ENCODE assay signal across 27 cellular contexts in the genomic region with DNA sequence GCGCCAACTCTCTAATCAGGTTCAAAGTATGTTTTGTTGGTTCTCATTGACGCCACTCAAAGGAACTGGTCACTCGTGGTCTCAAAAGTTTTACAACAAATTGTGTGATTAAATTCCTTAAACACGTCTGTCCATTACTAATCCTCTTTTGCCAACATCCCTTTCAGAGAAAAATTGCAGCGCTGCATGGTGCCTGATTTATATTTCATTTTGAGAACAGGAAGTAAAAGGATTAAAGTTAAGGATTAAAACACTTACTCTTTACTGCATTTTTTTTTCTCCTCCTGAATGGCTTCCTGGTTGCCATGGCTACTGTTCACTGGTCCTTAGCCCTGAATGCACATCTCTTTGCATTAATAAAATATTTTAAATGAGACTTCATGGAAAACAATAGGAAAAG.
DNase-seq lines count a peak whose midpoint lies in the region; ATAC-seq, FAIRE-seq and TF ChIP-seq lines count a peak whose summit lies in the region.
"Had no signal": no experiment of that assay in that cellular context is flagged by ENCODE, and none has a peak within 500 bp of the region (broad histone marks: within the 10 kb centered on the region; RNA-seq: fewer than 3 reads in every experiment).

No MANE protein-coding gene starts in this region.

- H4K20me1 ChIP-seq in neural progenitor cell (ENCODE audit: low read depth) = no peaks in the 10 kb centered on the region

- H3K27ac ChIP-seq in brain microvascular endothelial cell (peak overlapping the region; percentile 36), neural progenitor cell (peak overlapping the region; percentile 8)
- H3K27ac ChIP-seq: lower lobe of right lung, PC-9, transverse colon had no signal

- no peak for ATAC-seq in left colon
- ATAC-seq: activated CD4-positive, CD25-positive, alpha-beta regulatory T cell treated with anti-CD3 and anti-CD28 coated beads, Interleukin-2, amount 50 U/mL, for 24 hours; lower lobe of right lung; mucosa of descending colon had no signal

- H3K4me3 Mint-ChIP-seq in neural progenitor cell = peak overlapping the region; percentile 70
- H3K4me3 Mint-ChIP-seq: activated CD4-positive, alpha-beta memory T cell treated with anti-CD3 and anti-CD28 coated beads, Interleukin-2, amount 10 ng/mL, durations not matched to agents 7 days and 5 days; CD4-positive, alpha-beta T cell; nephron progenitor cell had no signal

- H3K36me3 ChIP-seq in HAP-1 (replicated peaks) = no peaks in the 10 kb centered on the region
- no peaks in the 10 kb centered on the region for H3K36me3 ChIP-seq in brain microvascular endothelial cell (replicated peaks)
- peaks cover 4% of the 10 kb centered on the region for H3K36me3 ChIP-seq in neural progenitor cell
- H3K36me3 ChIP-seq: lower lobe of right lung, transverse colon had no signal

- peaks cover 5% of the 10 kb centered on the region for H3K27me3 Mint-ChIP-seq in neural progenitor cell (ENCODE audit: insufficient read depth, low read depth)
- H3K27me3 Mint-ChIP-seq: CD4-positive, alpha-beta T cell had no signal

- H3K4me3 ChIP-seq in HAP-1 = no peak overlapping the region
- no peak overlapping the region for H3K4me3 ChIP-seq in brain microvascular endothelial cell (ENCODE audit: low read depth, low read length)
- no peak overlapping the region for H3K4me3 ChIP-seq in neural progenitor cell
- H3K4me3 ChIP-seq: lower lobe of right lung, mucosa of descending colon, PC-9, transverse colon had no signal

- intact Hi-C loops in left colon (cut with DNase I, micrococcal nuclease) = no loop called here

- no peak overlapping the region for H3K4me2 ChIP-seq in neural progenitor cell
- H3K4me2 ChIP-seq: PC-9 had no signal

- H3K4me1 ChIP-seq in HAP-1 = peaks cover 66% of the 10 kb centered on the region
- peaks cover 38% of the 10 kb centered on the region for H3K4me1 ChIP-seq in neural progenitor cell
- H3K4me1 ChIP-seq: lower lobe of right lung had no signal

- TF ChIP-seq CTCF in brain microvascular endothelial cell (IDR thresholded peaks at IDR 0.05; ENCODE audit: low read depth, low read length, missing control alignments) = no peak
- no peak for TF ChIP-seq CTCF in neural progenitor cell (IDR thresholded peaks at IDR 0.05)

- DNase-seq in HAP-1 (ENCODE audit: low spot score in 2 of 2) (peak; percentile 78 to 96), NCI-H69 (lab: John Stamatoyannopoulos, UW) (peak; percentile 17), brain microvascular endothelial cell (no peak), neural progenitor cell (ENCODE audit: low spot score) (no peak), H54 (ENCODE audit: insufficient read length, low spot score) (no peak), hypothalamus (lab: John Stamatoyannopoulos, UW) (no peak), left colon (no peak)
- DNase-seq: activated CD4-positive, alpha-beta memory T cell treated with anti-CD3 and anti-CD28 coated beads, Interleukin-2, amount 10 ng/mL, durations not matched to agents 7 days and 5 days; CD4-positive, alpha-beta T cell; DMS 273 treated with DMSO at 0.1 percent for 48 hours; GOT3; Kasumi-1; lower lobe of right lung; mucosa of descending colon; NCI-H1048; NCI-H1694 treated with DMSO at 0.1 percent for 48 hours; nephron progenitor cell; PC-9; SHP77 treated with DMSO at 0.1 percent for 48 hours; stimulated activated CD8-positive, alpha-beta memory T cell treated with anti-CD3 and anti-CD28 coated beads, Interleukin-4, amount 100 ng/mL, for 48 hours; SW 1271; transverse colon had no signal

- FAIRE-seq in H54 (lab: Jason Lieb, UNC) = no peak
- FAIRE-seq: colon, GM18507, islet of Langerhans had no signal

- H3F3A ChIP-seq in neural progenitor cell (ENCODE audit: low read depth) = peaks cover 25% of the 10 kb centered on the region

- peaks cover 11% of the 10 kb centered on the region for H3K9me3 Mint-ChIP-seq in neural progenitor cell
- H3K9me3 Mint-ChIP-seq: activated CD4-positive, alpha-beta memory T cell treated with anti-CD3 and anti-CD28 coated beads, Interleukin-2, amount 10 ng/mL, durations not matched to agents 7 days and 5 days; CD4-positive, alpha-beta T cell had no signal

- H3K9me3 ChIP-seq in HAP-1 (no peaks in the 10 kb centered on the region), neural progenitor cell (ENCODE audit: low read depth) (no peaks in the 10 kb centered on the region)
- H3K9me3 ChIP-seq: lower lobe of right lung, mucosa of descending colon, transverse colon had no signal

- in situ Hi-C loops in HAP-1 (cut with MboI; ENCODE audit: low sequenced_read_pairs) (no loop called here), brain microvascular endothelial cell (cut with HindIII; ENCODE audit: low pct_ligation_motif_present, low sequenced_read_pairs) (no loop called here)

- no peaks in the 10 kb centered on the region for H3K79me2 ChIP-seq in neural progenitor cell (ENCODE audit: low read depth)

- peak overlapping the region; percentile 100 for H3K27ac Mint-ChIP-seq in neural progenitor cell
- H3K27ac Mint-ChIP-seq: activated CD4-positive, alpha-beta memory T cell treated with anti-CD3 and anti-CD28 coated beads, Interleukin-2, amount 10 ng/mL, durations not matched to agents 7 days and 5 days; activated T-helper 2 cell treated with anti-CD3 and anti-CD28 coated beads, Interferon-gamma antibody, Interleukin-2, Interleukin-4, amounts not matched to agents 10 μg/mL and 5 μg/mL and 100 μg/mL, durations not matched to agents 14 hours and 24 hours and 36 hours; CD4-positive, alpha-beta T cell; nephron progenitor cell had no signal

- H3K36me3 Mint-ChIP-seq in neural progenitor cell = peaks cover 30% of the 10 kb centered on the region

- H2AFZ ChIP-seq in neural progenitor cell (replicated peaks) = no peak overlapping the region
- H2AFZ ChIP-seq: PC-9 had no signal

- no peaks in the 10 kb centered on the region for H3K27me3 ChIP-seq in HAP-1 (ENCODE audit: low read depth)
- no peaks in the 10 kb centered on the region for H3K27me3 ChIP-seq in brain microvascular endothelial cell (replicated peaks)
- H3K27me3 ChIP-seq in neural progenitor cell = no peaks in the 10 kb centered on the region
- H3K27me3 ChIP-seq: transverse colon had no signal

- no peak overlapping the region for H3K9ac ChIP-seq in neural progenitor cell

- peaks cover 73% of the 10 kb centered on the region for H3K4me1 Mint-ChIP-seq in neural progenitor cell
- H3K4me1 Mint-ChIP-seq: activated CD4-positive, alpha-beta memory T cell treated with anti-CD3 and anti-CD28 coated beads, Interleukin-2, amount 10 ng/mL, durations not matched to agents 7 days and 5 days had no signal

- TF ChIP-seq POLR2A in H54 (IDR thresholded peaks at IDR 0.05; ENCODE audit: low read depth, low read length) = no peak

Comparison
In these comparisons a context has a peak if more than half of its experiments do, and no peak if none do; other contexts are left out.
1. DNase-seq: peak in HAP-1 (2 of 2) and NCI-H69 (single experiment); none in brain microvascular endothelial cell (single experiment), neural progenitor cell (single experiment), H54 (single experiment), hypothalamus (0 of 51) and left colon (0 of 2).